In genomic region chr6:32047855-32048766, GRCh38 we compare ENCODE assay signal across 8 cellular contexts. TPM values are rescaled to one million over a fixed set of nuclear protein-coding genes. Genes with fewer than 3 reads are reported as not detected.
DNase-seq lines count a peak whose midpoint lies in the region; ATAC-seq and TF ChIP-seq lines count a peak whose summit lies in the region.

No MANE protein-coding gene starts in this region.

- no peaks in the 10 kb centered on the region for H3K9me3 Mint-ChIP-seq in activated naive CD8-positive, alpha-beta T cell treated with anti-CD3 and anti-CD28 coated beads for 36 hours

- H3K4me3 ChIP-seq in HFF-Myc (replicated peaks; ENCODE audit: low read depth, low read length) = no peak overlapping the region
- H3K4me3 ChIP-seq in heart left ventricle = peak overlapping the region in 1 of 12 donors; percentile 5
- no peak overlapping the region for H3K4me3 ChIP-seq in rectal smooth muscle tissue (ENCODE audit: low read length)

- H3K4me1 Mint-ChIP-seq in activated naive CD8-positive, alpha-beta T cell treated with anti-CD3 and anti-CD28 coated beads for 36 hours = peaks cover 4% of the 10 kb centered on the region

- DNase-seq in CD1c-positive myeloid dendritic cell (ENCODE audit: extremely low spot score) (peak; percentile 60), HFF-Myc (ENCODE audit: extremely low read depth, low read depth) (no peak), heart left ventricle (peak; percentile 64 to 85 (median 75))
- DNase-seq in activated naive CD8-positive, alpha-beta T cell treated with anti-CD3 and anti-CD28 coated beads for 36 hours = peak; percentile 56

- H3K4me1 ChIP-seq in heart left ventricle (peaks cover 0 to 34% (median 24%) of the 10 kb centered on the region in 12 donors), rectal smooth muscle tissue (ENCODE audit: control insufficient read depth, insufficient read depth, low read length) (no peaks in the 10 kb centered on the region)

- H3K27me3 Mint-ChIP-seq in activated naive CD8-positive, alpha-beta T cell treated with anti-CD3 and anti-CD28 coated beads for 36 hours = no peaks in the 10 kb centered on the region

- ATAC-seq in SK-N-SH treated with all-trans-retinoic acid at 6 μM for 48 hours (peak; percentile 91), heart left ventricle (peak; percentile 23 to 63 (median 55)), HG03520 (IDR thresholded peaks at IDR 0.05; ENCODE audit: unreplicated experiment) (no peak), HG03095 (IDR thresholded peaks at IDR 0.05; ENCODE audit: unreplicated experiment) (no peak)

- TF ChIP-seq CTCF in HFF-Myc (IDR thresholded peaks at IDR 0.05; ENCODE audit: low read depth, low read length, missing control alignments) (peak; percentile 76), heart left ventricle (IDR thresholded peaks at IDR 0.05) (peak; percentile 76 to 93 (median 80))

- no peak overlapping the region for H3K9ac ChIP-seq in rectal smooth muscle tissue (ENCODE audit: low read length)

- H3K27ac Mint-ChIP-seq in activated naive CD8-positive, alpha-beta T cell treated with anti-CD3 and anti-CD28 coated beads for 36 hours = no peak overlapping the region

- peaks cover 0 to 63% (median 17%) of the 10 kb centered on the region in 9 donors for H3K36me3 ChIP-seq in heart left ventricle
- no peaks in the 10 kb centered on the region for H3K36me3 ChIP-seq in rectal smooth muscle tissue (ENCODE audit: control insufficient read depth, insufficient read depth, low read length)

- intact Hi-C loops in heart left ventricle (cut with DNase I) = loop anchor here in 2 of 10 donors (2.0 to 10.0 kb wide), 3 partner anchors 65 to 107 kb away; partner anchors contain the start of genes PPT2 (in 1 of the 2) and PRRT1 (in 1 of the 2)

- H3K9me3 ChIP-seq in heart left ventricle = no peaks in the 10 kb centered on the region

- peak overlapping the region in 11 of 12 donors; percentile 3 to 88 (median 74) for H3K27ac ChIP-seq in heart left ventricle
- peak overlapping the region; percentile 7 for H3K27ac ChIP-seq in rectal smooth muscle tissue (ENCODE audit: low read depth, low read length)

- TF ChIP-seq POLR2A in heart left ventricle (IDR thresholded peaks at IDR 0.05) = no peak

- 44 to 54% (median 52%) methylated on average over 33 to 42 of the region's 42 CpGs for WGBS in heart left ventricle, 4 donors

- H3K36me3 Mint-ChIP-seq in activated naive CD8-positive, alpha-beta T cell treated with anti-CD3 and anti-CD28 coated beads for 36 hours = no peaks in the 10 kb centered on the region

- no peak overlapping the region for H3K4me3 Mint-ChIP-seq in activated naive CD8-positive, alpha-beta T cell treated with anti-CD3 and anti-CD28 coated beads for 36 hours

- H3K27me3 ChIP-seq in heart left ventricle (no peaks in the 10 kb centered on the region), rectal smooth muscle tissue (ENCODE audit: control insufficient read depth, insufficient read depth, low read length) (no peaks in the 10 kb centered on the region)

TF ChIP-seq in SK-N-SH treated with all-trans-retinoic acid at 6 μM for 48 hours, 23 proteins besides CTCF, POLR2A, EP300 and RAD21:
- no peak for TF ChIP-seq ZNF70 (CRISPR knock-in tag; IDR thresholded peaks at IDR 0.05)
- no peak for TF ChIP-seq PPARA (CRISPR knock-in tag; IDR thresholded peaks at IDR 0.05; ENCODE audit: borderline replicate concordance)
- no peak for TF ChIP-seq SNAI2 (CRISPR knock-in tag; IDR thresholded peaks at IDR 0.05)
- no peak for TF ChIP-seq ISL1 (CRISPR knock-in tag; IDR thresholded peaks at IDR 0.05)
- no peak for TF ChIP-seq ZFP30 (CRISPR knock-in tag; IDR thresholded peaks at IDR 0.05)
- TF ChIP-seq ARNTL (CRISPR knock-in tag; IDR thresholded peaks at IDR 0.05; ENCODE audit: borderline replicate concordance, low read depth) = no peak

RNA-seq across cellular contexts. Expression of gene CYP21A2, which starts 9.9 kb away (rescaled TPM):
- total RNA-seq in activated naive CD8-positive, alpha-beta T cell treated with anti-CD3 and anti-CD28 coated beads for 36 hours = under 1 TPM in 1 of 2 experiments, not detected in 1; 0.12 TPM
- total RNA-seq in heart left ventricle = 1 to 10 TPM in 1 of 9 donors, under 1 TPM in 6, not detected in 2; 0.14 to 3.0 (median 0.69) TPM
- 1 to 10 TPM in 1 of 2 donors, under 1 TPM in 1; 0.11 to 1.0 TPM for polyA plus RNA-seq in heart left ventricle

RNA-seq across cellular contexts. Expression of gene C4B, which starts 33.5 kb away (rescaled TPM):
- total RNA-seq in activated naive CD8-positive, alpha-beta T cell treated with anti-CD3 and anti-CD28 coated beads for 36 hours = 1 to 10 TPM; 3.0 to 4.0 TPM
- total RNA-seq in heart left ventricle = 100 to 1,000 TPM in 3 of 9 donors, 10 to 100 TPM in 6; 40.9 to 307 (median 75.7) TPM
- 10 to 100 TPM; 30.8 to 33.0 TPM for polyA plus RNA-seq in heart left ventricle

Comparison
In these comparisons a context has a peak if more than half of its experiments do, and no peak if none do; other contexts are left out.
1. ATAC-seq: peak in SK-N-SH treated with all-trans-retinoic acid at 6 μM for 48 hours (single experiment) and heart left ventricle (4 of 4); none in HG03520 (single experiment) and HG03095 (single experiment).
2. RNA of gene C4B, which starts 33.5 kb away (total RNA-seq): 40.9 to 307 TPM in heart left ventricle; 3.0 to 4.0 TPM in activated naive CD8-positive, alpha-beta T cell treated with anti-CD3 and anti-CD28 coated beads for 36 hours; every median in the first group is over 4 times any median in the second.